In the genomic region with DNA sequence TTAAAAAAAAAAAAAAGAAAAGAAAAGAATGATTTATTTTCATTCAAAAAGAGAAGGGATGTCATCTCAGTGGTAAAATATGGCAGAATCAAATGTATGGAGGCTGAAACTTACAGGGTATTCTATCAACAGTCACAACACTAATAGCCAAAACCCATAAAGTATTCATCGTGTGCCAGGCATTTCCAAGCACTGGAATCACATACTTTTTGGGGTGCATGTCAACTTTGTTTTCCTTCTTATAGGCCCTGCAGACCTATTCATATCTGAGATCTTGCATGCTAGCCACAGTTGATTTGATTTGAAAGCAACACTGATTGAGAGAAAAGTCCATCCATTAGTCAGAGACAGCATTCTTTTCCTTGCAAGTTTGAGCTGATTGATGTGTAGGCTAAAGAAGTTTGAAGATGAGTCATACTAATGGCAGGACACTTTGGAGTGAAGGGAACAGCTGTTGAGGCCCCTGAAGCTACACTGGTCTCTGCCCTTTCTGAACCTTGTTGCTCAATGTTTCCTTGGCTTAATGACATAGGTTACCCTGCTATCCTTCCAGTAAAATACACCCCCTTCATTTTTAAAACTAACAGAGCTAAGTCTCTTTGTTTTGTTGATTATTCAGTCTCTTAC, we compare ENCODE assay signal across 13 cellular contexts. TPM values are rescaled to one million over a fixed set of nuclear protein-coding genes. Genes with fewer than 3 reads are reported as not detected.
A peak's percentile ranks its signal among the peaks of the same experiment; 100 is the strongest.
DNase-seq lines count a peak whose midpoint lies in the region; ATAC-seq and TF ChIP-seq lines count a peak whose summit lies in the region.
"Had no signal": no experiment of that assay in that cellular context is flagged by ENCODE, and none has a peak within 500 bp of the region (broad histone marks: within the 10 kb centered on the region; RNA-seq: fewer than 3 reads in every experiment).

No MANE protein-coding gene starts in this region.

- POLR2A ChIA-PET in BJ (lab: Charles Lee), result no interaction called here
- POLR2A ChIA-PET in naive thymus-derived CD4-positive, alpha-beta T cell (lab: Charles Lee), result no interaction called here

- H3K36me3 Mint-ChIP-seq in naive thymus-derived CD4-positive, alpha-beta T cell, result no peaks in the 10 kb centered on the region
- H3K36me3 Mint-ChIP-seq in activated naive CD4-positive, alpha-beta T cell treated with anti-CD3 and anti-CD28 coated beads, Interleukin-2, amount 10 ng/mL, durations not matched to agents 7 days and 5 days, result no peaks in the 10 kb centered on the region

- H3K4me1 ChIP-seq in naive thymus-derived CD4-positive, alpha-beta T cell (ENCODE audit: control insufficient read depth in 2 of 2, insufficient read depth in 2 of 2, low read length in 2 of 2), result no peaks in the 10 kb centered on the region
- H3K4me1 ChIP-seq: Peyer's patch had no signal

- no peak overlapping the region for H3K4me3 ChIP-seq in BJ (ENCODE audit: low read depth, low read length)
- H3K4me3 ChIP-seq in epithelial cell of proximal tubule (ENCODE audit: low read depth, low read length), result no peak overlapping the region
- H3K4me3 ChIP-seq in naive thymus-derived CD4-positive, alpha-beta T cell (ENCODE audit: low read length), result no peak overlapping the region
- H3K4me3 ChIP-seq: Peyer's patch had no signal

- H3K9me3 ChIP-seq in naive thymus-derived CD4-positive, alpha-beta T cell (ENCODE audit: control insufficient read depth in 2 of 3, low read length in 3 of 3), result no peaks in the 10 kb centered on the region
- H3K9me3 ChIP-seq: Peyer's patch had no signal

- no peaks in the 10 kb centered on the region for H3K9me3 Mint-ChIP-seq in naive thymus-derived CD4-positive, alpha-beta T cell
- no peaks in the 10 kb centered on the region for H3K9me3 Mint-ChIP-seq in activated naive CD4-positive, alpha-beta T cell treated with anti-CD3 and anti-CD28 coated beads, Interleukin-2, amount 10 ng/mL, durations not matched to agents 7 days and 5 days
- H3K9me3 Mint-ChIP-seq: endodermal cell had no signal

- intact Hi-C loops in naive thymus-derived CD4-positive, alpha-beta T cell (cut with micrococcal nuclease), result no loop called here

- no peak overlapping the region for H3K27ac ChIP-seq in naive thymus-derived CD4-positive, alpha-beta T cell (ENCODE audit: low read depth, low read length)
- H3K27ac ChIP-seq: Peyer's patch had no signal

- peaks cover 0 to 10% (median 4%) of the 10 kb centered on the region in 5 donors for H3K27me3 Mint-ChIP-seq in naive thymus-derived CD4-positive, alpha-beta T cell
- peaks cover 4% of the 10 kb centered on the region for H3K27me3 Mint-ChIP-seq in activated naive CD4-positive, alpha-beta T cell treated with anti-CD3 and anti-CD28 coated beads, Interleukin-2, amount 10 ng/mL, durations not matched to agents 7 days and 5 days

- no peaks in the 10 kb centered on the region for H3K4me1 Mint-ChIP-seq in naive thymus-derived CD4-positive, alpha-beta T cell
- peaks cover 6% of the 10 kb centered on the region for H3K4me1 Mint-ChIP-seq in activated naive CD4-positive, alpha-beta T cell treated with anti-CD3 and anti-CD28 coated beads, Interleukin-2, amount 10 ng/mL, durations not matched to agents 7 days and 5 days

- TF ChIP-seq CTCF in BJ (IDR thresholded peaks at IDR 0.05; ENCODE audit: insufficient read depth, low read depth, low read length) (no peak), epithelial cell of proximal tubule (conservative IDR thresholded peaks at IDR 0.05; ENCODE audit: low read depth, low read length) (no peak), GM20000 (IDR thresholded peaks at IDR 0.05; ENCODE audit: extremely low read depth, missing control alignments) (no peak)

- no peaks in the 10 kb centered on the region for H3K27me3 ChIP-seq in BJ (ENCODE audit: control insufficient read depth, insufficient read depth, low read length)
- H3K27me3 ChIP-seq in naive thymus-derived CD4-positive, alpha-beta T cell (ENCODE audit: control insufficient read depth in 2 of 2, insufficient read depth in 2 of 2, low read length in 2 of 2), result no peaks in the 10 kb centered on the region
- H3K27me3 ChIP-seq: Peyer's patch had no signal

- CTCF ChIA-PET in BJ (lab: Yijun Ruan, JAX), result no interaction called here
- CTCF ChIA-PET in naive thymus-derived CD4-positive, alpha-beta T cell (lab: Charles Lee), result interaction anchor here (0.7 kb wide), 1 partner anchor 611 kb away, joined by 3 read pairs; no protein-coding TSS in a partner anchor
- CTCF ChIA-PET in activated naive CD4-positive, alpha-beta T cell treated with anti-CD3 and anti-CD28 coated beads, Interleukin-2, amount 10 ng/mL, durations not matched to agents 7 days and 5 days (lab: Charles Lee), result interaction anchor here (0.7 kb wide), 1 partner anchor 382 kb away, joined by 3 read pairs; no protein-coding TSS in a partner anchor

- no peak for ATAC-seq in naive thymus-derived CD4-positive, alpha-beta T cell

- no peak overlapping the region for H3K4me3 Mint-ChIP-seq in naive thymus-derived CD4-positive, alpha-beta T cell
- H3K4me3 Mint-ChIP-seq in activated naive CD4-positive, alpha-beta T cell treated with anti-CD3 and anti-CD28 coated beads, Interleukin-2, amount 10 ng/mL, durations not matched to agents 7 days and 5 days, result no peak overlapping the region
- H3K4me3 Mint-ChIP-seq: endodermal cell had no signal

- H3K27ac Mint-ChIP-seq in naive thymus-derived CD4-positive, alpha-beta T cell, result no peak overlapping the region
- H3K27ac Mint-ChIP-seq in activated naive CD4-positive, alpha-beta T cell treated with anti-CD3 and anti-CD28 coated beads, Interleukin-2, amount 10 ng/mL, durations not matched to agents 7 days and 5 days, result no peak overlapping the region
- H3K27ac Mint-ChIP-seq: endodermal cell had no signal

- H3K36me3 ChIP-seq in BJ (ENCODE audit: control insufficient read depth, insufficient read depth, low read length), result no peaks in the 10 kb centered on the region
- no peaks in the 10 kb centered on the region for H3K36me3 ChIP-seq in naive thymus-derived CD4-positive, alpha-beta T cell (ENCODE audit: control insufficient read depth in 2 of 3, insufficient read depth in 3 of 3, low read length in 3 of 3)
- H3K36me3 ChIP-seq: Peyer's patch had no signal

- peak; percentile 51 for DNase-seq in BJ (ENCODE audit: low read depth)
- DNase-seq in NOMO-1 treated with DMSO at 0.1 percent for 48 hours (lab: John Stamatoyannopoulos, UW; ENCODE audit: unreplicated experiment), result peak; percentile 29
- peak; percentile 41 for DNase-seq in epithelial cell of proximal tubule (ENCODE audit: low read depth)
- DNase-seq in myocyte (ENCODE audit: low read depth), result peak; percentile 97
- no peak for DNase-seq in naive thymus-derived CD4-positive, alpha-beta T cell
- DNase-seq in GM20000 (ENCODE audit: low spot score), result no peak
- DNase-seq in activated naive CD4-positive, alpha-beta T cell treated with anti-CD3 and anti-CD28 coated beads, Interleukin-2, amount 10 ng/mL, durations not matched to agents 7 days and 5 days, result no peak
- no peak for DNase-seq in HK-2 (ENCODE audit: unreplicated experiment)
- DNase-seq: activated CD4-positive, alpha-beta T cell treated with anti-CD3 and anti-CD28 coated beads for 1 hour; COR-L47; endodermal cell; NCI-H2029; Peyer's patch had no signal

RNA-seq across cellular contexts. Expression of a gene that starts 22.0 kb away (rescaled TPM):
- 1.3 and 1.8 TPM in 2 replicates for polyA plus RNA-seq in BJ (2011; rRNA removed)
- polyA minus RNA-seq in BJ (2011; rRNA and poly(A)+ RNA removed), result 2.4 and 2.7 TPM in 2 replicates
- total RNA-seq in epithelial cell of proximal tubule, result 0.06 and 0.22 TPM in 2 replicates
- total RNA-seq in myocyte, result 10.4 and 13.9 TPM in 2 replicates
- 5.8 TPM for polyA plus RNA-seq in myocyte (2012)
- total RNA-seq in naive thymus-derived CD4-positive, alpha-beta T cell, result 1 to 10 TPM; 1.1 to 2.8 (median 1.7) TPM
- polyA plus RNA-seq in naive thymus-derived CD4-positive, alpha-beta T cell, result not detected

RNA-seq across cellular contexts. Expression of a gene that starts 22.1 kb away (rescaled TPM):
- polyA plus RNA-seq in BJ (2011; rRNA removed), result 5.5 and 5.6 TPM in 2 replicates
- 7.7 and 10.5 TPM in 2 replicates for polyA minus RNA-seq in BJ (2011; rRNA and poly(A)+ RNA removed)
- total RNA-seq in epithelial cell of proximal tubule (14.0 and 16.8 TPM in 2 replicates), myocyte (38.5 and 38.9 TPM in 2 replicates)
- 16.7 TPM for polyA plus RNA-seq in myocyte (2012)
- 10 to 100 TPM; 29.8 to 40.6 (median 36.1) TPM for total RNA-seq in naive thymus-derived CD4-positive, alpha-beta T cell
- 10 to 100 TPM; 16.3 to 20.8 TPM for polyA plus RNA-seq in naive thymus-derived CD4-positive, alpha-beta T cell

Comparison
In these comparisons a context has a peak if more than half of its experiments do, and no peak if none do; other contexts are left out.
1. DNase-seq: peak in BJ (single experiment), NOMO-1 treated with DMSO at 0.1 percent for 48 hours (single experiment), epithelial cell of proximal tubule (single experiment) and myocyte (single experiment); none in naive thymus-derived CD4-positive, alpha-beta T cell (0 of 9), GM20000 (single experiment), activated naive CD4-positive, alpha-beta T cell treated with anti-CD3 and anti-CD28 coated beads, Interleukin-2, amount 10 ng/mL, durations not matched to agents 7 days and 5 days (single experiment) and HK-2 (single experiment).